In genomic region chrX:27336466-27337091, GRCh38 we compare ENCODE assay signal across 8 cellular contexts.
A peak's percentile ranks its signal among the peaks of the same experiment; 100 is the strongest.
DNase-seq lines count a peak whose midpoint lies in the region; ATAC-seq and TF ChIP-seq lines count a peak whose summit lies in the region.

No MANE protein-coding gene starts in this region.

- TF ChIP-seq CTCF in Calu3 (IDR thresholded peaks at IDR 0.05; ENCODE audit: unreplicated experiment) (peak; percentile 61), fibroblast of pulmonary artery (IDR thresholded peaks at IDR 0.05; ENCODE audit: low read length, missing control alignments) (peak; percentile 68), retinal pigment epithelial cell (conservative IDR thresholded peaks at IDR 0.05; ENCODE audit: low read depth, low read length) (peak; percentile 81)

- CTCF ChIA-PET in Calu3 (lab: Charles Lee) = no interaction called here
- CTCF ChIA-PET in activated CD4-positive, alpha-beta memory T cell treated with anti-CD3 and anti-CD28 coated beads for 36 hours (lab: Charles Lee) = no interaction called here

- H3K9me3 Mint-ChIP-seq in Calu3 (ENCODE audit: low read depth, unreplicated experiment) = no peaks in the 10 kb centered on the region
- no peaks in the 10 kb centered on the region for H3K9me3 Mint-ChIP-seq in activated CD4-positive, alpha-beta memory T cell treated with anti-CD3 and anti-CD28 coated beads for 36 hours
- H3K9me3 Mint-ChIP-seq in effector memory CD8-positive, alpha-beta T cell = no peaks in the 10 kb centered on the region

- H3K27me3 Mint-ChIP-seq in Calu3 (ENCODE audit: unreplicated experiment) = no peaks in the 10 kb centered on the region
- H3K27me3 Mint-ChIP-seq in activated CD4-positive, alpha-beta memory T cell treated with anti-CD3 and anti-CD28 coated beads for 36 hours = no peaks in the 10 kb centered on the region
- H3K27me3 Mint-ChIP-seq in effector memory CD8-positive, alpha-beta T cell = no peaks in the 10 kb centered on the region

- no peaks in the 10 kb centered on the region for H3K4me1 Mint-ChIP-seq in Calu3 (ENCODE audit: low read depth, unreplicated experiment)
- no peaks in the 10 kb centered on the region for H3K4me1 Mint-ChIP-seq in activated CD4-positive, alpha-beta memory T cell treated with anti-CD3 and anti-CD28 coated beads for 36 hours (ENCODE audit: low read depth)
- H3K4me1 Mint-ChIP-seq in effector memory CD8-positive, alpha-beta T cell (ENCODE audit: low read depth in 2 of 2) = no peaks in the 10 kb centered on the region

- H3K27ac Mint-ChIP-seq in Calu3 (ENCODE audit: unreplicated experiment) = no peak overlapping the region
- no peak overlapping the region for H3K27ac Mint-ChIP-seq in activated CD4-positive, alpha-beta memory T cell treated with anti-CD3 and anti-CD28 coated beads for 36 hours
- no peak overlapping the region for H3K27ac Mint-ChIP-seq in effector memory CD8-positive, alpha-beta T cell

- no TSS peak for BruUV-seq in Calu3 (replicated peaks; lab: Mats Ljungman, UMichigan)

- no peak overlapping the region for H3K4me3 Mint-ChIP-seq in Calu3 (ENCODE audit: low read depth, unreplicated experiment)
- no peak overlapping the region for H3K4me3 Mint-ChIP-seq in activated CD4-positive, alpha-beta memory T cell treated with anti-CD3 and anti-CD28 coated beads for 36 hours
- no peak overlapping the region for H3K4me3 Mint-ChIP-seq in effector memory CD8-positive, alpha-beta T cell

- intact Hi-C loops in Calu3 (cut with micrococcal nuclease; ENCODE audit: unreplicated experiment) = no loop called here
- intact Hi-C loops in activated CD4-positive, alpha-beta memory T cell treated with anti-CD3 and anti-CD28 coated beads for 36 hours (cut with micrococcal nuclease) = no loop called here

- peak; percentile 38 for DNase-seq in Calu3
- peak; percentile 2 to 3 for DNase-seq in NCI-H1930 (lab: John Stamatoyannopoulos, UW)
- DNase-seq in activated CD4-positive, alpha-beta memory T cell treated with anti-CD3 and anti-CD28 coated beads for 36 hours = peak; percentile 37
- peak; percentile 31 for DNase-seq in fibroblast of pulmonary artery (ENCODE audit: low read depth)
- DNase-seq in retinal pigment epithelial cell (ENCODE audit: low read depth) = no peak
- DNase-seq in occipital lobe (lab: John Stamatoyannopoulos, UW) = no peak
- DNase-seq in effector memory CD8-positive, alpha-beta T cell = no peak

- POLR2A ChIA-PET in activated CD4-positive, alpha-beta memory T cell treated with anti-CD3 and anti-CD28 coated beads for 36 hours (lab: Charles Lee) = no interaction called here

- H3K4me3 ChIP-seq in fibroblast of pulmonary artery (replicated peaks; ENCODE audit: low read depth, low read length) (no peak overlapping the region), retinal pigment epithelial cell (ENCODE audit: low read length) (no peak overlapping the region)

- H3K36me3 Mint-ChIP-seq in Calu3 (ENCODE audit: insufficient read depth, unreplicated experiment) = no peaks in the 10 kb centered on the region
- H3K36me3 Mint-ChIP-seq in activated CD4-positive, alpha-beta memory T cell treated with anti-CD3 and anti-CD28 coated beads for 36 hours = no peaks in the 10 kb centered on the region
- no peaks in the 10 kb centered on the region for H3K36me3 Mint-ChIP-seq in effector memory CD8-positive, alpha-beta T cell (ENCODE audit: insufficient read depth)

- ATAC-seq in GM19463 (IDR thresholded peaks at IDR 0.05; ENCODE audit: unreplicated experiment) = peak; percentile 76
- ATAC-seq in effector memory CD8-positive, alpha-beta T cell (replicated peaks) = no peak

Comparison
In these comparisons a context has a peak if more than half of its experiments do, and no peak if none do; other contexts are left out.
1. DNase-seq: peak in Calu3 (single experiment), NCI-H1930 (2 of 2), activated CD4-positive, alpha-beta memory T cell treated with anti-CD3 and anti-CD28 coated beads for 36 hours (single experiment) and fibroblast of pulmonary artery (single experiment); none in retinal pigment epithelial cell (single experiment), occipital lobe (single experiment) and effector memory CD8-positive, alpha-beta T cell (0 of 3).
2. Peak in every context shown above with its lines, with median percentiles within 50 percentile points of each other: CTCF ChIP-seq.